Comparison of ENCODE assay signal across 29 cellular contexts in the genomic region with DNA sequence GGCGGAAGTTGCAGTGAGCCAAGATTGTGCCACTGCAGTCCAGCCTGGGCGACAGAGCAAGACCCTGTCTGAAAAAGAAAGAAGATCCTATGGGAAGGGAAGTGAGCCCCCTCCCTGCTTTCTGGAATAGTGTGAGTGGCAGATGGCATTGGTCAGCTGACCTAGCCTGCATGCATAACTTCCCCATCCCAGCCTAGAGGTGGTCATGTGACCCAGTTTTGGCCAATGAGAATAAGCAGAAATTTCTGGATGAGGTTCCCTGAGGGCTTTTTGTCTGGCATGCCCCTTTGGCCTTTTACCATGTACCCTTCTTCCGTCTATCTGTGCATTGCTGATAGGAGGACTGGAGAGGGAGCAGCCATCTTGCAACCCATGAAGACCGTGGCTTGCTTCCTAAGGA.
"Had no signal": no experiment of that assay in that cellular context is flagged by ENCODE, and none has a peak within 500 bp of the region (broad histone marks: within the 10 kb centered on the region; RNA-seq: fewer than 3 reads in every experiment).

No MANE protein-coding gene starts in this region.

- H3K27ac ChIP-seq: adrenal gland, Peyer's patch had no signal

- H3K36me3 ChIP-seq: adrenal gland, Peyer's patch had no signal

- H3K4me1 ChIP-seq: adrenal gland, Peyer's patch had no signal

- H3K27me3 ChIP-seq: adrenal gland, Peyer's patch had no signal

- H3K4me3 ChIP-seq: adrenal gland, Peyer's patch had no signal

- H3K9me3 ChIP-seq: adrenal gland, Peyer's patch had no signal

- DNase-seq: activated CD4-positive, alpha-beta memory T cell treated with anti-CD3 and anti-CD28 coated beads for 36 hours; activated CD4-positive, alpha-beta T cell treated with anti-CD3 and anti-CD28 coated beads for 4 hours; activated CD4-positive, alpha-beta T cell treated with anti-CD3 and anti-CD28 coated beads, Interleukin-2, amount 50 U/mL, for 1 hour; activated CD4-positive, CD25-positive, alpha-beta regulatory T cell treated with anti-CD3 and anti-CD28 coated beads, Interleukin-2, amount 50 U/mL, for 72 hours; activated CD8-positive, alpha-beta memory T cell treated with anti-CD3 and anti-CD28 coated beads, Interleukin-2, amount 50 U/mL, for 4 hours; activated gamma-delta T cell treated with Interleukin-2 at 50 U/mL for 16 hours; activated naive CD4-positive, alpha-beta T cell treated with anti-CD3 and anti-CD28 coated beads for 36 hours; activated T-cell treated with anti-CD3 and anti-CD28 coated beads for 4 hours; activated T-cell treated with anti-CD3 and anti-CD28 coated beads, Interleukin-2, amount 50 U/mL, for 4 hours; caudate nucleus; cerebellar nuclear complex; MM.1S; MV-4-11; NCI-H1092; NCI-H1436 treated with DMSO at 0.1 percent for 48 hours; NCI-H187; NCI-H2029 treated with DMSO at 0.1 percent for 48 hours; NCI-H2107; NCI-H226; NCI-H446 treated with DMSO at 0.1 percent for 48 hours; NCI-H69; NK-92 treated with Interleukin-12 subunit alpha and Interleukin-12 subunit beta, amount 100 ng/mL, for 24 hours; PC-3; Peyer's patch; RPMI8226; SHP77 treated with DMSO at 0.1 percent for 48 hours; T1000 had no signal

- ATAC-seq: activated T-cell treated with anti-CD3 and anti-CD28 coated beads, Interleukin-2, amount 50 U/mL, for 4 hours; PC-3 had no signal

- FAIRE-seq: TTC549 had no signal
